In the genomic region with DNA sequence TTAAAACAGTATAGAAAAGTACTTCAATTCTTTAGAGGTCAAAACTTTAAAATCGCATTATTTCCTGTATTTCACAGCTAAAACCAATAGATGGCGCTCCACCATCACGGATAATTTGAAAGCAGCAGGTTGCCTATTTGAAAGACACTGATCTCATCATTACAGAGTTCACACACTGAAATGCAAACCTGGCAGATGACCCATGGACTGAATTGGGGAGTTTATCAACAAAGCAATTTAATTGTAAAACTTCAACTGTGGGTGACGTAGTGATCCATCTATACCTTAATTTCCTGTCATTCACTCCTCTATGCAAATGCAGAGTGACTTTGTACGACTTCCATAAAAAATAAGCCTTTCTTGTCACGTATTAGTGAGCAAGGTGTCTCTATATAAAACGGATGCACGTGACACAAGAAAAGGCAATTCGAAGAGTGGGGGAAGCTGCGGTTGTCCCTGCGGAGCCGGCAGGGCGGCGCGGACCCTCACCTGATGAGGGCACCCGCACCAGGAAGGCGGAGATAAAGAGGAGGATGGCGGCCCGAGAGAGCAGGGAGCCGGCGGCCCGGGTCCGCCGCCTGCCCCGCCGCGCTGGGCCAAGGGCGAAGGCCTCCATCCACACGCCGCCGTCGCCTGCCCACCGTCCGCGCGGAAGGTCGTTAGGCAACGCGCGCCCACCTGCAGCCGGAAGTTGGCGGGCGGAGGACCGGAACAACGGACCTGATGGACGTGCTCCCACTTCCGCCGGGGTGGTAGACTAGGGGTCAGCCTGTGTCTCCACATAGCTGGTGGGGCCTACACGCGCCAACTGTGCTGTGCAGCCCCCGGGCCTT, we compare ENCODE assay signal across 8 cellular contexts. TPM values are rescaled to one million over a fixed set of nuclear protein-coding genes. Genes with fewer than 3 reads are reported as not detected.
DNase-seq lines count a peak whose midpoint lies in the region; FAIRE-seq and TF ChIP-seq lines count a peak whose summit lies in the region.

A gene with protein sequence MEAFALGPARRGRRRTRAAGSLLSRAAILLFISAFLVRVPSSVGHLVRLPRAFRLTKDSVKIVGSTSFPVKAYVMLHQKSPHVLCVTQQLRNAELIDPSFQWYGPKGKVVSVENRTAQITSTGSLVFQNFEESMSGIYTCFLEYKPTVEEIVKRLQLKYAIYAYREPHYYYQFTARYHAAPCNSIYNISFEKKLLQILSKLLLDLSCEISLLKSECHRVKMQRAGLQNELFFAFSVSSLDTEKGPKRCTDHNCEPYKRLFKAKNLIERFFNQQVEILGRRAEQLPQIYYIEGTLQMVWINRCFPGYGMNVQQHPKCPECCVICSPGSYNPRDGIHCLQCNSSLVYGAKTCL (minus strand): TSS at position 668 of the 833 bp plus-strand sequence. CDS start 52 bp downstream, at position 616.

- no peaks in the 10 kb centered on the region for H3K27me3 ChIP-seq in SU-DHL-6 (ENCODE audit: low read length)
- no peaks in the 10 kb centered on the region for H3K27me3 ChIP-seq in spleen (replicated peaks in 1 of 7)

- H3K9me3 ChIP-seq in SU-DHL-6 (ENCODE audit: insufficient read depth, low read length) (no peaks in the 10 kb centered on the region), spleen (peaks cover 0 to 3% (median 0%) of the 10 kb centered on the region in 8 donors)

- no peaks in the 10 kb centered on the region for H3K9me2 ChIP-seq in SU-DHL-6 (replicated peaks; ENCODE audit: insufficient read depth, low read length)

- peak within 1 kb of the TSS; percentile 7 for H3K4me2 ChIP-seq in SU-DHL-6 (ENCODE audit: low read depth, low read length, poor library complexity, severe bottlenecking)

- no peaks in the 10 kb centered on the region for H3F3A ChIP-seq in SU-DHL-6 (ENCODE audit: insufficient read depth)

- H3K4me3 ChIP-seq in LNCaP clone FGC (ENCODE audit: low read depth, low read length) (no peak within 1 kb of the TSS), SU-DHL-6 (ENCODE audit: insufficient read depth, low read length, poor library complexity, severe bottlenecking) (no peak within 1 kb of the TSS), spleen (peak within 1 kb of the TSS; percentile 33 to 72 (median 44))

- intact Hi-C loops in spleen (cut with DNase I; ENCODE audit: low total_unique reads) = loop anchor here (5.0 kb wide), 1 partner anchor 1070 kb away; no protein-coding TSS in a partner anchor

- no peaks in the 10 kb centered on the region for H4K20me1 ChIP-seq in SU-DHL-6 (ENCODE audit: low read depth, low read length)

- H3K36me3 ChIP-seq in SU-DHL-6 (ENCODE audit: low read length) (no peaks in the 10 kb centered on the region), spleen (no peaks in the 10 kb centered on the region)

- H3K27ac ChIP-seq in SU-DHL-6 (ENCODE audit: low read depth, low read length) = no peak within 1 kb of the TSS
- peak within 1 kb of the TSS in 5 of 8 donors; percentile 40 to 68 (median 48) for H3K27ac ChIP-seq in spleen

- TF ChIP-seq POLR2A in H54 (IDR thresholded peaks at IDR 0.05; ENCODE audit: low read depth, low read length) (no peak), spleen (IDR thresholded peaks at IDR 0.05) (no peak)

- TF ChIP-seq CTCF in LNCaP clone FGC (IDR thresholded peaks at IDR 0.05; ENCODE audit: control insufficient read depth, extremely low read depth, insufficient read depth) (peak; percentile 73), SU-DHL-6 (IDR thresholded peaks at IDR 0.05; ENCODE audit: insufficient read depth, low read length, poor library complexity, severe bottlenecking) (peak; percentile 94), spleen (IDR thresholded peaks at IDR 0.05 in 8 of 11, conservative IDR thresholded peaks at IDR 0.05 in 3 of 11) (peak; percentile 45 to 81 (median 72))

- peaks cover 0 to 13% (median 9%) of the 10 kb centered on the region in 6 donors for H3K4me1 ChIP-seq in spleen

- WGBS in spleen, 5 donors = 9 to 37% (median 12%) methylated on average over 48 to 51 of the region's 51 CpGs

- DNase-seq in GM03348 (ENCODE audit: low spot score) (peak; percentile 22), H54 (ENCODE audit: insufficient read length, low spot score) (no peak), LNCaP clone FGC (ENCODE audit: low read depth) (peak; percentile 42), astrocyte of the hippocampus (ENCODE audit: low read depth, low spot score) (peak; percentile 54), iPS-NIHi11 (ENCODE audit: low spot score) (peak; percentile 35), spleen (peak; percentile 88), NCI-H1048 (lab: John Stamatoyannopoulos, UW) (no peak)

- no peaks in the 10 kb centered on the region for H3K79me2 ChIP-seq in SU-DHL-6 (ENCODE audit: insufficient read depth, low read length)

- peak; percentile 94 for FAIRE-seq in H54 (lab: Jason Lieb, UNC)

- H3K9ac ChIP-seq in SU-DHL-6 (ENCODE audit: low read length) = no peak within 1 kb of the TSS

- H2AFZ ChIP-seq in SU-DHL-6 (ENCODE audit: low read depth, low read length, severe bottlenecking) = peak within 1 kb of the TSS; percentile 31

RNA-seq across cellular contexts. Expression of the gene that starts here (rescaled TPM):
- not detected for total RNA-seq in spleen
- polyA plus RNA-seq in spleen = not detected

Comparison
In these comparisons a context has a peak if more than half of its experiments do, and no peak if none do; other contexts are left out.
1. Peak in DNase-seq, H3K4me3 ChIP-seq and H3K27ac ChIP-seq in spleen; RNA of the gene not detected or under 1 TPM.
2. DNase-seq: peak in GM03348 (single experiment), LNCaP clone FGC (single experiment), astrocyte of the hippocampus (single experiment) and iPS-NIHi11 (single experiment); none in H54 (single experiment) and NCI-H1048 (single experiment).
3. Peak in every context shown above with its lines, with median percentiles within 50 percentile points of each other: CTCF ChIP-seq.